Comparison of ENCODE assay signal across 8 cellular contexts in the genomic region with DNA sequence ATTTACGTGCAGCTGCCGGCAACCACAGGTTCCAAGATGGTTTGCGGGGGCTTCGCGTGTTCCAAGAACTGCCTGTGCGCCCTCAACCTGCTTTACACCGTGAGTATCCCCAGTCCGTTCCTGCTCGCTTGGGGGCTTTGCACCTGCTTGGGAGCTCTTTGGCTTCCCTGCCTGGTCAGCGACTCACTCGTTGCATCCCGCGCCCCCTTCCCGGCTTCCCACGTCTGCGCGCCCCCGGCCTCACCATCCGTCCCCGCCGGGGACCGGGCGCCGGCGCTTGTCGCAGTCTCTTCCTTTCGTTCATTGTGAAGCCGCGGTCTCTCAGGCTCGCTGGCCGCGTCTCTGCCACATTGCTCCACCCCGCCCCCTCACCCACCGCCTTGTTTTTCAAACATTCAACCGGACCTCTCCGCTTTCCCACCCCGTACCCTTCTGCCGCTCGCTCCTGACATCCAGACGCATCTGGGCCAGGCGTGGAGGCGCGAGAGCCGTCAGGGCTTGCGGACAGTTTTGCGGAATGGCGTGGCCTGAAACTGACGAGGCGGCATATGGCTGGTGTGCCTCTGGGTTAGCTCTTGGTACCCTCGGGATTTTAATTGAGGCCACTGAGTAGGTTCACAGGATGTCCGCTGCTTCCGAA. TPM values are rescaled to one million over a fixed set of nuclear protein-coding genes. Genes with fewer than 3 reads are reported as not detected.
DNase-seq lines count a peak whose midpoint lies in the region; ATAC-seq and TF ChIP-seq lines count a peak whose summit lies in the region.

No MANE protein-coding gene starts in this region.

- intact Hi-C loops in gastrocnemius medialis (cut with DNase I; ENCODE audit: low total_unique reads), result no loop called here

- DNase-seq in NCI-H1417 (lab: John Stamatoyannopoulos, UW), result peak; percentile 76 to 95 (median 94)
- no peak for DNase-seq in NCI-H1417 treated with DMSO at 0.1 percent for 48 hours (lab: John Stamatoyannopoulos, UW)
- peak; percentile 76 for DNase-seq in NCI-H82 (lab: John Stamatoyannopoulos, UW)
- DNase-seq in astrocyte of the spinal cord (ENCODE audit: low read depth, low spot score), result peak; percentile 23
- no peak for DNase-seq in gastrocnemius medialis

- peak; percentile 29 for ATAC-seq in HG02852 (IDR thresholded peaks at IDR 0.05; ENCODE audit: unreplicated experiment)
- ATAC-seq in gastrocnemius medialis, result peak; percentile 14 to 46
- no peak for ATAC-seq in GM18873 (IDR thresholded peaks at IDR 0.05; ENCODE audit: low FRiP score, unreplicated experiment)

- H3K9me3 ChIP-seq in iPS-18a (ENCODE audit: control insufficient read depth, low read depth, low read length) (no peaks in the 10 kb centered on the region), gastrocnemius medialis (no peaks in the 10 kb centered on the region)

- peaks cover 13% of the 10 kb centered on the region for H3K27me3 ChIP-seq in iPS-18a (ENCODE audit: control insufficient read depth, insufficient read depth, low read length)
- no peaks in the 10 kb centered on the region for H3K27me3 ChIP-seq in gastrocnemius medialis

- no peak for TF ChIP-seq POLR2A in gastrocnemius medialis (IDR thresholded peaks at IDR 0.05)

- H3K27ac ChIP-seq in iPS-18a (ENCODE audit: low read length) (no peak overlapping the region), gastrocnemius medialis (peak overlapping the region; percentile 14 to 70 (median 62))

- H3K36me3 ChIP-seq in iPS-18a (ENCODE audit: control insufficient read depth, low read depth, low read length) (no peaks in the 10 kb centered on the region), gastrocnemius medialis (no peaks in the 10 kb centered on the region)

- peak overlapping the region; percentile 79 for H3K9ac ChIP-seq in iPS-18a (ENCODE audit: low read length)

- H3K4me1 ChIP-seq in iPS-18a (ENCODE audit: control insufficient read depth, low read depth, low read length), result peaks cover 11% of the 10 kb centered on the region
- peaks cover 0 to 9% of the 10 kb centered on the region in 2 donors for H3K4me1 ChIP-seq in gastrocnemius medialis

- no peak for TF ChIP-seq CTCF in astrocyte of the spinal cord (IDR thresholded peaks at IDR 0.05; ENCODE audit: low read depth, low read length)
- no peak for TF ChIP-seq CTCF in gastrocnemius medialis (IDR thresholded peaks at IDR 0.05 in 4 of 5, conservative IDR thresholded peaks at IDR 0.05 in 1 of 5)

- in situ Hi-C loops in astrocyte of the spinal cord (cut with HindIII; ENCODE audit: low sequenced_read_pairs), result no loop called here
- in situ Hi-C loops in gastrocnemius medialis (cut with MboI; ENCODE audit: low sequenced_read_pairs in 4 of 4), result no loop called here

- H3K4me3 ChIP-seq in astrocyte of the spinal cord (ENCODE audit: low read depth, low read length) (peak overlapping the region; percentile 78), iPS-18a (ENCODE audit: low read length) (peak overlapping the region; percentile 91), gastrocnemius medialis (peak overlapping the region; percentile 60 to 68 (median 65))

RNA-seq across cellular contexts. Expression of gene TSPAN13, which starts 0.5 kb away (rescaled TPM):
- total RNA-seq in gastrocnemius medialis, result 1 to 10 TPM; 2.8 to 8.3 (median 6.9) TPM

RNA-seq across cellular contexts. Expression of gene AGR2, which starts 50.7 kb away (rescaled TPM):
- total RNA-seq in gastrocnemius medialis, result 1 to 10 TPM in 1 of 4 donors, not detected in 3; 1.4 TPM

Comparison
In these comparisons a context has a peak if more than half of its experiments do, and no peak if none do; other contexts are left out.
1. DNase-seq: peak in NCI-H1417 (3 of 3), NCI-H82 (single experiment) and astrocyte of the spinal cord (single experiment); none in NCI-H1417 treated with DMSO at 0.1 percent for 48 hours (single experiment) and gastrocnemius medialis (0 of 2).
2. Peak in every context shown above with its lines, with median percentiles within 50 percentile points of each other: H3K4me3 ChIP-seq.